In genomic region chr12:92055877-92056276, GRCh38 we compare ENCODE assay signal across 11 cellular contexts.
DNase-seq lines count a peak whose midpoint lies in the region; ATAC-seq lines count a peak whose summit lies in the region.
"Had no signal": no experiment of that assay in that cellular context is flagged by ENCODE, and none has a peak within 500 bp of the region (broad histone marks: within the 10 kb centered on the region; RNA-seq: fewer than 3 reads in every experiment).

No MANE protein-coding gene starts in this region.

- DNase-seq in NCI-H69 (lab: John Stamatoyannopoulos, UW) (peak; percentile 60), NCI-H345 treated with DMSO at 0.1 percent for 48 hours (lab: John Stamatoyannopoulos, UW; ENCODE audit: unreplicated experiment) (no peak), GM19240 (ENCODE audit: insufficient read length, low spot score) (no peak)
- DNase-seq in activated CD8-positive, alpha-beta memory T cell treated with anti-CD3 and anti-CD28 coated beads, Interleukin-2, amount 50 U/mL, for 24 hours (ENCODE audit: extremely low read depth) = peak; percentile 26
- DNase-seq in effector CD4-positive, alpha-beta T cell = peak; percentile 52
- DNase-seq in stimulated activated CD8-positive, alpha-beta memory T cell treated with anti-CD3 and anti-CD28 coated beads, Interleukin-4, amount 100 ng/mL, for 24 hours (ENCODE audit: low read depth) = peak; percentile 27
- DNase-seq: anterior cingulate cortex, NCI-H2081 treated with DMSO at 0.1 percent for 48 hours, SJCRH30 had no signal

- ATAC-seq in HG02973 (IDR thresholded peaks at IDR 0.05; ENCODE audit: unreplicated experiment) = no peak
- ATAC-seq in HG02759 (IDR thresholded peaks at IDR 0.05; ENCODE audit: unreplicated experiment) = no peak

Comparison
In these comparisons a context has a peak if more than half of its experiments do, and no peak if none do; other contexts are left out.
1. DNase-seq: peak in NCI-H69 (single experiment), activated CD8-positive, alpha-beta memory T cell treated with anti-CD3 and anti-CD28 coated beads, Interleukin-2, amount 50 U/mL, for 24 hours (single experiment), effector CD4-positive, alpha-beta T cell (single experiment) and stimulated activated CD8-positive, alpha-beta memory T cell treated with anti-CD3 and anti-CD28 coated beads, Interleukin-4, amount 100 ng/mL, for 24 hours (single experiment); none in NCI-H345 treated with DMSO at 0.1 percent for 48 hours (single experiment) and GM19240 (single experiment).